In the genomic region with DNA sequence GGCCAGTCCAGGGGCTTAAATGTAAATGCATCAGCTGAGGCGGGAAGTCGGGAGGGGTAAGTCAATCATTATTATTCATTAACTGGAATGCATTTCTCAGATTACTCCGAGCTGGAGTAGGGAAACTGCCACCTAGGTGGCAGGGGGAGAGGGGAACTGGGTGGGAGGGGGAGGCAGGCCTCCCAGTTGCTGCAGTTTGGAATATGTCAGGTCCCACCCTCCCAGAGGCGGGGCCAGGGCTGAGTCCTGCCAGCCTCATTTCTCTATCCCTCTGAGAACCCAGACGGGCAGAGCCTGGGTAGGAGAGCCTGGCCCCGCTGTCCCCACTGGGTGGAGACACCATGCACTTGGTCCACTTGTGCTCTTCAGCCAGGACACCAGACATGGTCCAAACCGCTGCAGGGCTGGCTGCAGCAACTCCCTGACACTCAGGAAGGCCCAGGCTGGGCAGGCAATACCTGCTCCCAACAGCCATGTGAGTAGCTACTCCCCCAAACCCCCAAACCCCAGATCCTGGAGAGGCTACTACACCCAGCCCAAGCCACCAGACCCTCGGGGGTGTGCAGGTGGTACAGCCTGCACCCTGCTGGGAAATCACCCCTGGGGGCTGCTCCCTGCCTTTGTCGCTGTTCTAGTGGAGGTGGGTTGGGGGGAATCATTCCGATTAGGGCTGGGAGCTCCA, we compare ENCODE assay signal across 8 cellular contexts. TPM values are rescaled to one million over a fixed set of nuclear protein-coding genes. Genes with fewer than 3 reads are reported as not detected.
A peak's percentile ranks its signal among the peaks of the same experiment; 100 is the strongest.
DNase-seq lines count a peak whose midpoint lies in the region; ATAC-seq and TF ChIP-seq lines count a peak whose summit lies in the region.

Gene GPBAR1, plus strand, starts transcription at position 274 of the 682 bp plus-strand sequence. CDS start 1,710 bp downstream, outside the sequence.

- peak within 1 kb of the TSS; percentile 75 to 93 (median 88) for H3K27ac ChIP-seq in heart left ventricle
- H3K27ac ChIP-seq in parathyroid adenoma: peak within 1 kb of the TSS; percentile 63

- H3K27me3 ChIP-seq in NT2/D1 (ENCODE audit: insufficient read depth, insufficient read length) (no peaks in the 10 kb centered on the region), heart left ventricle (no peaks in the 10 kb centered on the region), parathyroid adenoma (ENCODE audit: control insufficient read depth, insufficient read depth, low read length) (no peaks in the 10 kb centered on the region)

- H3K36me3 ChIP-seq in NT2/D1 (ENCODE audit: insufficient read depth, insufficient read length, low read length): peaks cover 41% of the 10 kb centered on the region
- peaks cover 0 to 48% (median 35%) of the 10 kb centered on the region in 9 donors for H3K36me3 ChIP-seq in heart left ventricle
- H3K36me3 ChIP-seq in parathyroid adenoma (ENCODE audit: control insufficient read depth, insufficient read depth, low read length): no peaks in the 10 kb centered on the region

- peak within 1 kb of the TSS; percentile 18 for H3K9ac ChIP-seq in NT2/D1 (ENCODE audit: insufficient read length, low read depth)
- no peak within 1 kb of the TSS for H3K9ac ChIP-seq in parathyroid adenoma

- no peak within 1 kb of the TSS for H2AFZ ChIP-seq in parathyroid adenoma

- no peaks in the 10 kb centered on the region for H3K9me3 ChIP-seq in NT2/D1 (ENCODE audit: insufficient read depth, low read length)
- no peaks in the 10 kb centered on the region for H3K9me3 ChIP-seq in heart left ventricle
- no peaks in the 10 kb centered on the region for H3K9me3 ChIP-seq in parathyroid adenoma (ENCODE audit: control insufficient read depth, low read length)

- H3K4me2 ChIP-seq in parathyroid adenoma (ENCODE audit: low read length): no peak within 1 kb of the TSS

- TF ChIP-seq CTCF in heart left ventricle (IDR thresholded peaks at IDR 0.05) (peak in 1 of 12 donors; percentile 5), parathyroid adenoma (IDR thresholded peaks at IDR 0.05) (no peak)

- peaks cover 20% of the 10 kb centered on the region for H3K4me1 ChIP-seq in NT2/D1 (ENCODE audit: insufficient read depth, insufficient read length)
- H3K4me1 ChIP-seq in heart left ventricle: peaks cover 3 to 81% (median 57%) of the 10 kb centered on the region in 12 donors
- peaks cover 2% of the 10 kb centered on the region for H3K4me1 ChIP-seq in parathyroid adenoma

- H3K4me3 ChIP-seq in NT2/D1 (ENCODE audit: insufficient read length, low read depth) (no peak within 1 kb of the TSS), heart left ventricle (peak within 1 kb of the TSS in 6 of 12 donors; percentile 0 to 30 (median 20)), parathyroid adenoma (ENCODE audit: low read depth, low read length) (no peak within 1 kb of the TSS)

- WGBS in heart left ventricle, 4 donors: 67 to 75% (median 69%) methylated on average over 9 to 10 of the region's 10 CpGs

- TF ChIP-seq POLR2A in heart left ventricle (IDR thresholded peaks at IDR 0.05): peak in 1 of 2 donors; percentile 15

- DNase-seq in COLO668 (lab: John Stamatoyannopoulos, UW; ENCODE audit: unreplicated experiment) (peak; percentile 76), NT2/D1 (ENCODE audit: low read depth, low spot score) (peak; percentile 43), heart left ventricle (peak in 3 of 5 donors; percentile 66 to 79 (median 68)), dermis blood vessel endothelial cell (no peak)

- no peaks in the 10 kb centered on the region for H3K79me2 ChIP-seq in parathyroid adenoma

- peak in 2 of 4 donors; percentile 11 to 27 for ATAC-seq in heart left ventricle
- no peak for ATAC-seq in GM18907 (IDR thresholded peaks at IDR 0.05; ENCODE audit: unreplicated experiment)
- ATAC-seq in HG02623 (IDR thresholded peaks at IDR 0.05; ENCODE audit: unreplicated experiment): no peak
- no peak for ATAC-seq in HG02970 (IDR thresholded peaks at IDR 0.05; ENCODE audit: low FRiP score, unreplicated experiment)

- intact Hi-C loops in heart left ventricle (cut with DNase I): loop anchor here in 2 of 10 donors (5.0 to 10.0 kb wide), 3 partner anchors 34 to 74 kb away; partner anchors contain the start of gene ARPC2 (in 1 of the 2)

RNA-seq across cellular contexts. Expression of gene GPBAR1, which starts in this region (rescaled TPM):
- total RNA-seq in heart left ventricle (1 to 10 TPM in 6 of 9 donors, under 1 TPM in 3; 0.52 to 4.7 (median 1.2) TPM), dermis blood vessel endothelial cell (not detected in 2 replicates)
- 1 to 10 TPM in 1 of 2 donors, under 1 TPM in 1; 1.00 to 1.8 TPM for polyA plus RNA-seq in heart left ventricle
